Comparison of ENCODE assay signal across 1 cellular context in the genomic region with DNA sequence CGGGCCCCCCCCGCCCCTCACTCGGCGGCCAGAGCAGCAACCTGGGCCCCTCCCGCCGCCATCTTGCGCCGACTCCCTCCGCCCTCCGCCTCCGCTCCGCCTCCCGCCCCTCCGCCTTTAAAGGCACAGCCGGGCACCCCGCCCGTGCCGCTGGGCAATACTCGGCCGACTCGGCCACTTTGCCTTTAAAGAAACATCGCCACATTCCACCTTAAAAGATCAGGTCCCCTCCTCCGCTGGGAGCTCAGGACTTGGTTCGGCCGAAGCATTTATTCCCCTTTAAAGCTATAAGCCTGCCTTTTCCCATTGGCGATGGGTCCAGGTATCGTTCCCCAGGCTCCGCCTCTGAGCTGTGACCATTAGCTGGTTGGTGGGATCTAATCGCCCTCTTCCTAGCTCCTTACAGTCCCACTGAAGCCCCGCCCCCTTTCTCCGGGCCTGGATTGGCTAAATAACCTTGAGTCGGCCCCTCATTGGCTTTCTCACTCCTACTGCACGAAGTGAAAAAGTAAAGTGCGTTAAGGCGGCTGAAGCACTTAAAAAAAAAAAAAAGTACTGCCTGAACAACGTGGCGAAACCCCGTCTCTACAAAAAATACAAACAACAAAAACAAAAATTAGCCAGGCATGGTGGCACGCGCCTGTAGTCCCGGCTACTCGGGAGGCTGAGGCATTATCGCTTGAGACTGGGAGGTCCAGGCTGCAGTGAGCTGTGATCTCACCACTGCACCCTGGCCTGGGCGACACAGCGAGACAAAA.
TF ChIP-seq lines count a peak whose summit lies in the region.

A gene with protein sequence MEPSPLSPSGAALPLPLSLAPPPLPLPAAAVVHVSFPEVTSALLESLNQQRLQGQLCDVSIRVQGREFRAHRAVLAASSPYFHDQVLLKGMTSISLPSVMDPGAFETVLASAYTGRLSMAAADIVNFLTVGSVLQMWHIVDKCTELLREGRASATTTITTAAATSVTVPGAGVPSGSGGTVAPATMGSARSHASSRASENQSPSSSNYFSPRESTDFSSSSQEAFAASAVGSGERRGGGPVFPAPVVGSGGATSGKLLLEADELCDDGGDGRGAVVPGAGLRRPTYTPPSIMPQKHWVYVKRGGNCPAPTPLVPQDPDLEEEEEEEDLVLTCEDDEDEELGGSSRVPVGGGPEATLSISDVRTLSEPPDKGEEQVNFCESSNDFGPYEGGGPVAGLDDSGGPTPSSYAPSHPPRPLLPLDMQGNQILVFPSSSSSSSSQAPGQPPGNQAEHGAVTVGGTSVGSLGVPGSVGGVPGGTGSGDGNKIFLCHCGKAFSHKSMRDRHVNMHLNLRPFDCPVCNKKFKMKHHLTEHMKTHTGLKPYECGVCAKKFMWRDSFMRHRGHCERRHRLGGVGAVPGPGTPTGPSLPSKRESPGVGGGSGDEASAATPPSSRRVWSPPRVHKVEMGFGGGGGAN (minus strand): TSS at position 77 of the 758 bp plus-strand sequence. CDS start 828 bp downstream, outside the sequence.

TF ChIP-seq in GM12878, 131 proteins besides CTCF, POLR2A, EP300 and RAD21 (continued from another document):
- TF ChIP-seq, protein P1, sequence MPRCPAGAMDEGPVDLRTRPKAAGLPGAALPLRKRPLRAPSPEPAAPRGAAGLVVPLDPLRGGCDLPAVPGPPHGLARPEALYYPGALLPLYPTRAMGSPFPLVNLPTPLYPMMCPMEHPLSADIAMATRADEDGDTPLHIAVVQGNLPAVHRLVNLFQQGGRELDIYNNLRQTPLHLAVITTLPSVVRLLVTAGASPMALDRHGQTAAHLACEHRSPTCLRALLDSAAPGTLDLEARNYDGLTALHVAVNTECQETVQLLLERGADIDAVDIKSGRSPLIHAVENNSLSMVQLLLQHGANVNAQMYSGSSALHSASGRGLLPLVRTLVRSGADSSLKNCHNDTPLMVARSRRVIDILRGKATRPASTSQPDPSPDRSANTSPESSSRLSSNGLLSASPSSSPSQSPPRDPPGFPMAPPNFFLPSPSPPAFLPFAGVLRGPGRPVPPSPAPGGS (IDR thresholded peaks at IDR 0.05; ENCODE audit: borderline replicate concordance, insufficient read depth, low read depth, low read length, poor library complexity, severe bottlenecking) = peak; percentile 11
- TF ChIP-seq EGR1 (IDR thresholded peaks at IDR 0.05; ENCODE audit: borderline replicate concordance in 1 of 2, low read depth in 2 of 2, low read length in 2 of 2) = peak in 1 of 2 experiments; percentile 86; a peak in 2 of 3 replicates
- peak; percentile 17 for TF ChIP-seq RELA (IDR thresholded peaks at IDR 0.05; ENCODE audit: borderline replicate concordance, partially characterized antibody)
- TF ChIP-seq, protein P2, sequence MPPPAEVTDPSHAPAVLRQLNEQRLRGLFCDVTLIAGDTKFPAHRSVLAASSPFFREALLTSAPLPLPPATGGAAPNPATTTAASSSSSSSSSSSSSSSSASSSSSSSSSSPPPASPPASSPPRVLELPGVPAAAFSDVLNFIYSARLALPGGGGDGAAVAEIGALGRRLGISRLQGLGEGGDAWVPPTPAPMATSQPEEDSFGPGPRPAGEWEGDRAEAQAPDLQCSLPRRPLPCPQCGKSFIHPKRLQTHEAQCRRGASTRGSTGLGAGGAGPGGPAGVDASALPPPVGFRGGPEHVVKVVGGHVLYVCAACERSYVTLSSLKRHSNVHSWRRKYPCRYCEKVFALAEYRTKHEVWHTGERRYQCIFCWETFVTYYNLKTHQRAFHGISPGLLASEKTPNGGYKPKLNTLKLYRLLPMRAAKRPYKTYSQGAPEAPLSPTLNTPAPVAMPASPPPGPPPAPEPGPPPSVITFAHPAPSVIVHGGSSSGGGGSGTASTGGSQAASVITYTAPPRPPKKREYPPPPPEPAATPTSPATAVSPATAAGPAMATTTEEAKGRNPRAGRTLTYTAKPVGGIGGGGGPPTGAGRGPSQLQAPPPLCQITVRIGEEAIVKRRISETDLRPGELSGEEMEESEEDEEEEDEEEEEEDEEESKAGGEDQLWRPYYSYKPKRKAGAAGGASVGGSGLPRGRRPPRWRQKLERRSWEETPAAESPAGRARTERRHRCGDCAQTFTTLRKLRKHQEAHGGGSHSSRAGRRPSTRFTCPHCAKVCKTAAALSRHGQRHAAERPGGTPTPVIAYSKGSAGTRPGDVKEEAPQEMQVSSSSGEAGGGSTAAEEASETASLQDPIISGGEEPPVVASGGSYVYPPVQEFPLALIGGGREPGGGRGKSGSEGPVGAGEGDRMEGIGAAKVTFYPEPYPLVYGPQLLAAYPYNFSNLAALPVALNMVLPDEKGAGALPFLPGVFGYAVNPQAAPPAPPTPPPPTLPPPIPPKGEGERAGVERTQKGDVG (CRISPR knock-in tag; IDR thresholded peaks at IDR 0.05) = no peak
- TF ChIP-seq TBL1XR1 (IDR thresholded peaks at IDR 0.05; ENCODE audit: low read depth, low read length) = no peak
- TF ChIP-seq, protein P3, sequence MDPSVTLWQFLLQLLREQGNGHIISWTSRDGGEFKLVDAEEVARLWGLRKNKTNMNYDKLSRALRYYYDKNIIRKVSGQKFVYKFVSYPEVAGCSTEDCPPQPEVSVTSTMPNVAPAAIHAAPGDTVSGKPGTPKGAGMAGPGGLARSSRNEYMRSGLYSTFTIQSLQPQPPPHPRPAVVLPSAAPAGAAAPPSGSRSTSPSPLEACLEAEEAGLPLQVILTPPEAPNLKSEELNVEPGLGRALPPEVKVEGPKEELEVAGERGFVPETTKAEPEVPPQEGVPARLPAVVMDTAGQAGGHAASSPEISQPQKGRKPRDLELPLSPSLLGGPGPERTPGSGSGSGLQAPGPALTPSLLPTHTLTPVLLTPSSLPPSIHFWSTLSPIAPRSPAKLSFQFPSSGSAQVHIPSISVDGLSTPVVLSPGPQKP (IDR thresholded peaks at IDR 0.05; ENCODE audit: low read depth, low read length) = no peak
- TF ChIP-seq RFX5 (IDR thresholded peaks at IDR 0.05; ENCODE audit: low read depth, low read length) = 0 out of 2 replicates have a peak, but pooled peaks have one; percentile 57
- TF ChIP-seq, protein P4, sequence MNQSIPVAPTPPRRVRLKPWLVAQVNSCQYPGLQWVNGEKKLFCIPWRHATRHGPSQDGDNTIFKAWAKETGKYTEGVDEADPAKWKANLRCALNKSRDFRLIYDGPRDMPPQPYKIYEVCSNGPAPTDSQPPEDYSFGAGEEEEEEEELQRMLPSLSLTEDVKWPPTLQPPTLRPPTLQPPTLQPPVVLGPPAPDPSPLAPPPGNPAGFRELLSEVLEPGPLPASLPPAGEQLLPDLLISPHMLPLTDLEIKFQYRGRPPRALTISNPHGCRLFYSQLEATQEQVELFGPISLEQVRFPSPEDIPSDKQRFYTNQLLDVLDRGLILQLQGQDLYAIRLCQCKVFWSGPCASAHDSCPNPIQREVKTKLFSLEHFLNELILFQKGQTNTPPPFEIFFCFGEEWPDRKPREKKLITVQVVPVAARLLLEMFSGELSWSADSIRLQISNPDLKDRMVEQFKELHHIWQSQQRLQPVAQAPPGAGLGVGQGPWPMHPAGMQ (IDR thresholded peaks at IDR 0.05; ENCODE audit: borderline replicate concordance) = no peak
- no peak for TF ChIP-seq SUPT20H (IDR thresholded peaks at IDR 0.05; ENCODE audit: borderline replicate concordance, control insufficient read depth, low read depth, low read length)
TF ChIP-seq in GM12878: peak in this region for 29.
